In genomic region chr11:67402192-67402839, GRCh38 we compare ENCODE assay signal across 8 cellular contexts. TPM values are rescaled to one million over a fixed set of nuclear protein-coding genes. Genes with fewer than 3 reads are reported as not detected.
A peak's percentile ranks its signal among the peaks of the same experiment; 100 is the strongest.
DNase-seq lines count a peak whose midpoint lies in the region; ATAC-seq and TF ChIP-seq lines count a peak whose summit lies in the region.
"Not testable (repeated sequence)": the region's sequence is repeated elsewhere in the genome, so short reads cannot be mapped to it uniquely, and the experiment has no call there.

No MANE protein-coding gene starts in this region.

- H3K9ac ChIP-seq in BLaER1, result peak overlapping the region; percentile 87
- not testable (repeated sequence) for H3K9ac ChIP-seq in HUES6 (ENCODE audit: low read length); iPS-18a (ENCODE audit: low read length)

- H3K4me1 ChIP-seq in BLaER1, result peaks cover 91% of the 10 kb centered on the region
- H3K4me1 ChIP-seq in HUES6 (ENCODE audit: control insufficient read depth, insufficient read depth, low read length), result peaks cover 20% of the 10 kb centered on the region
- peaks cover 32% of the 10 kb centered on the region for H3K4me1 ChIP-seq in Panc1 (ENCODE audit: control insufficient read depth, insufficient read depth, low read length)
- not testable (repeated sequence) for H3K4me1 ChIP-seq in iPS-18a (ENCODE audit: control insufficient read depth, low read depth, low read length)
- H3K4me1 ChIP-seq in stomach, result peaks cover 31 to 59% (median 52%) of the 10 kb centered on the region in 4 donors

- H3K27me3 ChIP-seq in BLaER1; HUES6 (ENCODE audit: control insufficient read depth, insufficient read depth, low read length); Panc1 (ENCODE audit: control insufficient read depth, insufficient read depth, low read length); dorsolateral prefrontal cortex; iPS-18a (ENCODE audit: control insufficient read depth, insufficient read depth, low read length): not testable (repeated sequence)
- H3K27me3 ChIP-seq in stomach, result peaks cover 0 to 34% (median 0%) of the 10 kb centered on the region in 3 donors

- H3K4me1 Mint-ChIP-seq in activated naive CD4-positive, alpha-beta T cell treated with anti-CD3 and anti-CD28 coated beads, Interleukin-2, amount 10 ng/mL, durations not matched to agents 7 days and 5 days, result peaks cover 72% of the 10 kb centered on the region
- peaks cover 23% of the 10 kb centered on the region for H3K4me1 Mint-ChIP-seq in neural crest cell

- H3K27ac Mint-ChIP-seq in activated naive CD4-positive, alpha-beta T cell treated with anti-CD3 and anti-CD28 coated beads, Interleukin-2, amount 10 ng/mL, durations not matched to agents 7 days and 5 days, result peak overlapping the region; percentile 98
- not testable (repeated sequence) for H3K27ac Mint-ChIP-seq in neural crest cell (ENCODE audit: unreplicated experiment)

- WGBS in stomach, 5 donors, result 52 to 58% (median 54%) methylated on average over 19 of the region's 19 CpGs

- H3K4me3 Mint-ChIP-seq in activated naive CD4-positive, alpha-beta T cell treated with anti-CD3 and anti-CD28 coated beads, Interleukin-2, amount 10 ng/mL, durations not matched to agents 7 days and 5 days, result peak overlapping the region; percentile 96
- H3K4me3 Mint-ChIP-seq in neural crest cell, result peak overlapping the region; percentile 49

- not testable (repeated sequence) for H3K27me3 Mint-ChIP-seq in activated naive CD4-positive, alpha-beta T cell treated with anti-CD3 and anti-CD28 coated beads, Interleukin-2, amount 10 ng/mL, durations not matched to agents 7 days and 5 days; neural crest cell (ENCODE audit: low read depth)

- H3K4me2 ChIP-seq in BLaER1, result peak overlapping the region; percentile 100

- peaks cover 41% of the 10 kb centered on the region for H4K20me1 ChIP-seq in BLaER1

- ATAC-seq in Panc1, result not testable (repeated sequence)

- not testable (repeated sequence) for TF ChIP-seq CTCF in Panc1 (IDR thresholded peaks at IDR 0.05); dorsolateral prefrontal cortex (IDR thresholded peaks at IDR 0.05 in 54 of 56, conservative IDR thresholded peaks at IDR 0.05 in 2 of 56; ENCODE audit: low read depth in 1 of 56, partially characterized antibody in 56 of 56); neural crest cell (conservative IDR thresholded peaks at IDR 0.05); stomach (IDR thresholded peaks at IDR 0.05)

- H3K27ac ChIP-seq in BLaER1 (peak overlapping the region; percentile 97), HUES6 (ENCODE audit: low read depth, low read length) (peak overlapping the region; percentile 59; the same call in 1 of the 2 replicates), Panc1 (ENCODE audit: low read length) (peak overlapping the region; percentile 98), dorsolateral prefrontal cortex (peak overlapping the region in 58 of 59 donors; percentile 59 to 100 (median 95)), stomach (peak overlapping the region; percentile 57 to 98 (median 95))
- not testable (repeated sequence) for H3K27ac ChIP-seq in iPS-18a (ENCODE audit: low read length)

- H3K9me3 ChIP-seq in BLaER1; HUES6 (ENCODE audit: control insufficient read depth, insufficient read depth, low read depth, low read length); Panc1 (ENCODE audit: control insufficient read depth, insufficient read depth, low read depth, low read length); iPS-18a (ENCODE audit: control insufficient read depth, low read depth, low read length); stomach: not testable (repeated sequence)

- H3K36me3 ChIP-seq in BLaER1 (peaks cover 43% of the 10 kb centered on the region), HUES6 (ENCODE audit: control insufficient read depth, insufficient read depth, low read length) (peaks cover 30% of the 10 kb centered on the region), iPS-18a (ENCODE audit: control insufficient read depth, low read depth, low read length) (peaks cover 21% of the 10 kb centered on the region), stomach (peaks cover 23 to 34% (median 28%) of the 10 kb centered on the region in 4 donors)
- H3K36me3 ChIP-seq in Panc1 (ENCODE audit: control insufficient read depth, insufficient read depth, low read length), result not testable (repeated sequence)

- POLR2A ChIA-PET in Panc1 (lab: Charles Lee), result interaction anchor here (0.6 to 1.7 kb wide), 5 partner anchors 10 to 72 kb away, joined by 3 to 7 read pairs (median 6); no protein-coding TSS in a partner anchor

- intact Hi-C loops in Panc1 (cut with micrococcal nuclease; ENCODE audit: unreplicated experiment); stomach (cut with DNase I; ENCODE audit: low total_unique reads): not testable (repeated sequence)
- intact Hi-C loops in dorsolateral prefrontal cortex (cut with DNase I), result loop anchor here (5.0 kb wide), 3 partner anchors 65 to 105 kb away; partner anchors contain the start of genes CDK2AP2 (in 2 of the 2), PITPNM1 (in 2 of the 2), TMEM134 (in 2 of the 2) and AIP (in 1 of the 2)

- not testable (repeated sequence) for BruUV-seq in Panc1 (replicated peaks; lab: Mats Ljungman, UMichigan)

- DNase-seq in Panc1 (ENCODE audit: low read depth, low spot score); activated naive CD4-positive, alpha-beta T cell treated with anti-CD3 and anti-CD28 coated beads, Interleukin-2, amount 10 ng/mL, durations not matched to agents 7 days and 5 days; dorsolateral prefrontal cortex; neural crest cell (ENCODE audit: low read depth, low spot score); stomach: not testable (repeated sequence)

- TF ChIP-seq EP300 in stomach (IDR thresholded peaks at IDR 0.05), result not testable (repeated sequence)

- TF ChIP-seq POLR2A in stomach (IDR thresholded peaks at IDR 0.05), result not testable (repeated sequence)

- peaks cover 58% of the 10 kb centered on the region for H3K36me3 Mint-ChIP-seq in activated naive CD4-positive, alpha-beta T cell treated with anti-CD3 and anti-CD28 coated beads, Interleukin-2, amount 10 ng/mL, durations not matched to agents 7 days and 5 days
- not testable (repeated sequence) for H3K36me3 Mint-ChIP-seq in neural crest cell (ENCODE audit: low read depth)

- in situ Hi-C loops in Panc1 (cut with HindIII; ENCODE audit: low pct_unique_long_range_greater_than_20kb, low sequenced_read_pairs), result not testable (repeated sequence)

- CTCF ChIA-PET in Panc1 (lab: Charles Lee), result interaction anchor here (0.7 to 1.6 kb wide), 5 partner anchors 9 to 103 kb away, joined by 3 to 9 read pairs (median 8); partner anchors contain the start of gene PITPNM1
- CTCF ChIA-PET in activated naive CD4-positive, alpha-beta T cell treated with anti-CD3 and anti-CD28 coated beads, Interleukin-2, amount 10 ng/mL, durations not matched to agents 7 days and 5 days (lab: Charles Lee), result interaction anchor here (0.9 to 5.0 kb wide), 16 partner anchors 10 to 105 kb away, joined by 3 to 36 read pairs (median 6); partner anchors contain the start of genes CDK2AP2, PITPNM1, PTPRCAP and RAD9A

- H3K9me3 Mint-ChIP-seq in activated naive CD4-positive, alpha-beta T cell treated with anti-CD3 and anti-CD28 coated beads, Interleukin-2, amount 10 ng/mL, durations not matched to agents 7 days and 5 days; neural crest cell: not testable (repeated sequence)

- peak overlapping the region; percentile 62 for H3K4me3 ChIP-seq in BLaER1
- H3K4me3 ChIP-seq in HUES6 (ENCODE audit: low read depth, low read length), result peak overlapping the region; percentile 33
- peak overlapping the region; percentile 27 to 46 for H3K4me3 ChIP-seq in Panc1 (ENCODE audit: low read depth in 2 of 2, low read length in 2 of 2)
- H3K4me3 ChIP-seq in dorsolateral prefrontal cortex, result peak overlapping the region; percentile 19 to 100 (median 93)
- H3K4me3 ChIP-seq in iPS-18a (ENCODE audit: low read length), result peak overlapping the region; percentile 26
- H3K4me3 ChIP-seq in stomach, result peak overlapping the region; percentile 77 to 98 (median 88)

RNA-seq across cellular contexts. Expression of gene PPP1CA, which starts 0.7 kb away (rescaled TPM):
- 361 TPM for total RNA-seq in Panc1 (2021; ENCODE audit: unreplicated experiment)
- 412 TPM for polyA plus RNA-seq in Panc1 (2012; ENCODE audit: insufficient read length)
- total RNA-seq in dorsolateral prefrontal cortex, result 10 to 100 TPM; 47.4 to 86.5 (median 66.9) TPM
- total RNA-seq in neural crest cell, result 222 and 223 TPM in 2 replicates
- 100 to 1,000 TPM in 2 of 5 donors, 10 to 100 TPM in 3; 28.6 to 229 (median 97.9) TPM for total RNA-seq in stomach
- 100 to 1,000 TPM; 109 to 203 (median 153) TPM for polyA plus RNA-seq in stomach

RNA-seq across cellular contexts. Expression of gene TBC1D10C, which starts 1.6 kb away (rescaled TPM):
- 0.33 TPM for total RNA-seq in Panc1 (2021; ENCODE audit: unreplicated experiment)
- 0.68 TPM for polyA plus RNA-seq in Panc1 (2012; ENCODE audit: insufficient read length)
- 1 to 10 TPM in 45 of 120 experiments, under 1 TPM in 67, not detected in 8; 0.11 to 3.6 (median 0.89) TPM for total RNA-seq in dorsolateral prefrontal cortex
- 0.66 and 1.8 TPM in 2 replicates for total RNA-seq in neural crest cell
- 10 to 100 TPM in 1 of 5 donors, 1 to 10 TPM in 3, under 1 TPM in 1; 0.29 to 12.0 (median 3.5) TPM for total RNA-seq in stomach
- polyA plus RNA-seq in stomach, result 1 to 10 TPM; 2.8 to 6.1 (median 5.5) TPM

RNA-seq across cellular contexts. Expression of gene RAD9A, which starts 10.5 kb away (rescaled TPM):
- total RNA-seq in Panc1 (2021; ENCODE audit: unreplicated experiment) (33.1 TPM), dorsolateral prefrontal cortex (10 to 100 TPM; 15.9 to 52.4 (median 26.4) TPM), neural crest cell (46.1 and 49.4 TPM in 2 replicates), stomach (10 to 100 TPM in 4 of 5 donors, 1 to 10 TPM in 1; 7.0 to 88.9 (median 29.5) TPM)
- polyA plus RNA-seq in Panc1 (2012; ENCODE audit: insufficient read length), result 24.4 TPM
- polyA plus RNA-seq in stomach, result 10 to 100 TPM; 11.8 to 30.3 (median 17.0) TPM

RNA-seq across cellular contexts. Expression of gene CARNS1, which starts 13.2 kb away (rescaled TPM):
- total RNA-seq in Panc1 (2021; ENCODE audit: unreplicated experiment) (1.0 TPM), dorsolateral prefrontal cortex (100 to 1,000 TPM in 61 of 120 experiments, 10 to 100 TPM in 59; 10.4 to 647 (median 104) TPM), neural crest cell (0.07 and 0.12 TPM in 2 replicates), stomach (10 to 100 TPM in 3 of 5 donors, 1 to 10 TPM in 1, under 1 TPM in 1; 0.29 to 33.3 (median 15.4) TPM)
- polyA plus RNA-seq in Panc1 (2012; ENCODE audit: insufficient read length), result 1.4 TPM
- polyA plus RNA-seq in stomach, result 1 to 10 TPM in 2 of 3 donors, under 1 TPM in 1; 0.88 to 3.4 (median 2.4) TPM

RNA-seq across cellular contexts. Expression of gene RPS6KB2, which starts 26.0 kb away (rescaled TPM):
- 68.5 TPM for total RNA-seq in Panc1 (2021; ENCODE audit: unreplicated experiment)
- 87.9 TPM for polyA plus RNA-seq in Panc1 (2012; ENCODE audit: insufficient read length)
- 10 to 100 TPM; 13.4 to 47.4 (median 28.2) TPM for total RNA-seq in dorsolateral prefrontal cortex
- 48.4 and 55.0 TPM in 2 replicates for total RNA-seq in neural crest cell
- 100 to 1,000 TPM in 2 of 5 donors, 10 to 100 TPM in 3; 29.7 to 434 (median 82.3) TPM for total RNA-seq in stomach
- polyA plus RNA-seq in stomach, result 10 to 100 TPM; 49.3 to 74.1 (median 68.9) TPM

Comparison
In these comparisons a context has a peak if more than half of its experiments do, and no peak if none do; other contexts are left out.
1. H3K4me3 ChIP-seq: peak in every context shown above with its lines; median percentile 93 in dorsolateral prefrontal cortex; 88 in stomach; 62 in BLaER1; 36 in Panc1; 33 in HUES6; 26 in iPS-18a.